In genomic region chrX:104104676-104105075, GRCh38 we compare ENCODE assay signal across 24 cellular contexts. TPM values are rescaled to one million over a fixed set of nuclear protein-coding genes. Genes with fewer than 3 reads are reported as not detected.
DNase-seq lines count a peak whose midpoint lies in the region; ATAC-seq and TF ChIP-seq lines count a peak whose summit lies in the region.
"Had no signal": no experiment of that assay in that cellular context is flagged by ENCODE, and none has a peak within 500 bp of the region (broad histone marks: within the 10 kb centered on the region; RNA-seq: fewer than 3 reads in every experiment).

No MANE protein-coding gene starts in this region.

- peaks cover 30% of the 10 kb centered on the region for H3K4me1 Mint-ChIP-seq in CD8-positive, alpha-beta T cell (ENCODE audit: low read depth)
- peaks cover 18% of the 10 kb centered on the region for H3K4me1 Mint-ChIP-seq in brain
- H3K4me1 Mint-ChIP-seq in neural progenitor cell: peaks cover 35% of the 10 kb centered on the region

- no peak for ATAC-seq in CD8-positive, alpha-beta T cell
- no peak for ATAC-seq in HG02973 (IDR thresholded peaks at IDR 0.05; ENCODE audit: unreplicated experiment)
- ATAC-seq: A549, GM12878 had no signal

- H3K36me3 Mint-ChIP-seq in CD8-positive, alpha-beta T cell: peaks cover 27% of the 10 kb centered on the region
- H3K36me3 Mint-ChIP-seq in brain: no peaks in the 10 kb centered on the region
- H3K36me3 Mint-ChIP-seq in neural progenitor cell: peaks cover 6% of the 10 kb centered on the region

- no peak overlapping the region for H3K27ac ChIP-seq in CD8-positive, alpha-beta T cell (ENCODE audit: low read depth, low read length)
- no peak overlapping the region for H3K27ac ChIP-seq in neural progenitor cell
- H3K27ac ChIP-seq: 22Rv1; A549; BLaER1 treated with 17β-estradiol and CSF1 and Interleukin-3, amounts not matched to agents 10 nM and 100 nM; C4-2B had no signal

- H2AFZ ChIP-seq in neural progenitor cell (replicated peaks): no peak overlapping the region

- H3K4me3 Mint-ChIP-seq in CD8-positive, alpha-beta T cell: no peak overlapping the region
- H3K4me3 Mint-ChIP-seq in brain (peak overlapping the region in 1 of 5 experiments; percentile 32), neural progenitor cell (no peak overlapping the region)
- H3K4me3 Mint-ChIP-seq: B cell; CD4-positive, alpha-beta T cell; CD8-positive, alpha-beta memory T cell had no signal

- peak overlapping the region; percentile 41 for H3K27ac Mint-ChIP-seq in CD8-positive, alpha-beta T cell
- peak overlapping the region; percentile 17 to 77 (median 44) for H3K27ac Mint-ChIP-seq in brain
- H3K27ac Mint-ChIP-seq in neural progenitor cell: peak overlapping the region; percentile 87
- H3K27ac Mint-ChIP-seq: B cell; CD4-positive, alpha-beta T cell had no signal

- no peaks in the 10 kb centered on the region for H3F3A ChIP-seq in neural progenitor cell (ENCODE audit: low read depth)

- H3K4me1 ChIP-seq in CD8-positive, alpha-beta T cell (ENCODE audit: insufficient read depth, low read length): peaks cover 17% of the 10 kb centered on the region
- peaks cover 5% of the 10 kb centered on the region for H3K4me1 ChIP-seq in neural progenitor cell
- H3K4me1 ChIP-seq: A549 had no signal

- H4K20me1 ChIP-seq in neural progenitor cell (ENCODE audit: low read depth): no peaks in the 10 kb centered on the region
- H4K20me1 ChIP-seq: BLaER1 treated with 17β-estradiol and CSF1 and Interleukin-3, amounts not matched to agents 10 nM and 100 nM had no signal

- H3K9ac ChIP-seq in neural progenitor cell: no peak overlapping the region
- H3K9ac ChIP-seq: BLaER1 treated with 17β-estradiol and CSF1 and Interleukin-3, amounts not matched to agents 10 nM and 100 nM had no signal

- POLR2A ChIA-PET in CD8-positive, alpha-beta T cell (lab: Charles Lee): no interaction called here

- intact Hi-C loops in CD8-positive, alpha-beta T cell (cut with DNase I, micrococcal nuclease): no loop called here

- no peak for TF ChIP-seq CTCF in CD8-positive, alpha-beta T cell (IDR thresholded peaks at IDR 0.05)
- TF ChIP-seq CTCF in brain (conservative IDR thresholded peaks at IDR 0.05): no peak
- no peak for TF ChIP-seq CTCF in neural progenitor cell (IDR thresholded peaks at IDR 0.05)

- H3K4me3 ChIP-seq in CD8-positive, alpha-beta T cell (ENCODE audit: low read depth, low read length): no peak overlapping the region
- H3K4me3 ChIP-seq in neural progenitor cell: no peak overlapping the region
- H3K4me3 ChIP-seq: A549; BLaER1 treated with 17β-estradiol and CSF1 and Interleukin-3, amounts not matched to agents 10 nM and 100 nM; GM12878 had no signal

- DNase-seq in CD8-positive, alpha-beta T cell: no peak
- DNase-seq in neural progenitor cell (ENCODE audit: low spot score) (no peak), KBM-7 (no peak)
- DNase-seq: AML-193; CD4-positive, alpha-beta T cell; CD8-positive, alpha-beta memory T cell; COR-L47; DMS 273 treated with DMSO at 0.1 percent for 48 hours; DMS153; DMS53; DMS79; DND-41; EL; GDM1 had no signal

- no peaks in the 10 kb centered on the region for H3K9me3 Mint-ChIP-seq in CD8-positive, alpha-beta T cell
- H3K9me3 Mint-ChIP-seq in brain (peaks cover 0 to 3% (median 0%) of the 10 kb centered on the region in 5 experiments), neural progenitor cell (no peaks in the 10 kb centered on the region)
- H3K9me3 Mint-ChIP-seq: CD4-positive, alpha-beta T cell; CD8-positive, alpha-beta memory T cell had no signal

- H3K27me3 Mint-ChIP-seq in CD8-positive, alpha-beta T cell (ENCODE audit: low read depth): no peaks in the 10 kb centered on the region
- H3K27me3 Mint-ChIP-seq in brain: peaks cover 2% of the 10 kb centered on the region
- peaks cover 4% of the 10 kb centered on the region for H3K27me3 Mint-ChIP-seq in neural progenitor cell (ENCODE audit: insufficient read depth, low read depth)
- H3K27me3 Mint-ChIP-seq: B cell; CD4-positive, alpha-beta T cell had no signal

- no peaks in the 10 kb centered on the region for H3K27me3 ChIP-seq in CD8-positive, alpha-beta T cell (ENCODE audit: insufficient read depth, low read length)
- no peaks in the 10 kb centered on the region for H3K27me3 ChIP-seq in neural progenitor cell

- no peaks in the 10 kb centered on the region for H3K79me2 ChIP-seq in neural progenitor cell (ENCODE audit: low read depth)

- no peak overlapping the region for H3K4me2 ChIP-seq in neural progenitor cell
- H3K4me2 ChIP-seq: A549 had no signal

- no peaks in the 10 kb centered on the region for H3K9me3 ChIP-seq in CD8-positive, alpha-beta T cell (ENCODE audit: low read length)
- H3K9me3 ChIP-seq in neural progenitor cell (ENCODE audit: low read depth): no peaks in the 10 kb centered on the region
- H3K9me3 ChIP-seq: A549; BLaER1 treated with 17β-estradiol and CSF1 and Interleukin-3, amounts not matched to agents 10 nM and 100 nM had no signal

- no peaks in the 10 kb centered on the region for H3K36me3 ChIP-seq in CD8-positive, alpha-beta T cell (ENCODE audit: insufficient read depth, low read length)
- H3K36me3 ChIP-seq in neural progenitor cell: no peaks in the 10 kb centered on the region

- in situ Hi-C loops in KBM-7 (cut with MboI; ENCODE audit: low pct_unique_long_range_greater_than_20kb, low sequenced_read_pairs): no loop called here

- CTCF ChIA-PET in CD8-positive, alpha-beta T cell (lab: Charles Lee): interaction anchor here (2.1 kb wide), 1 partner anchor 31 kb away, joined by 5 read pairs; no protein-coding TSS in a partner anchor

RNA-seq across cellular contexts. Expression of gene ZCCHC18, which starts 7.6 kb away (rescaled TPM):
- total RNA-seq in CD8-positive, alpha-beta T cell: 1 to 10 TPM; 5.9 to 7.5 TPM
- polyA plus RNA-seq in brain (ENCODE audit: insufficient read depth, low read depth, low replicate concordance): 4.3 TPM
- total RNA-seq in neural progenitor cell (ENCODE audit: low replicate concordance): 4.6 and 5.1 TPM in 2 replicates
- total RNA-seq: A172 had no signal

RNA-seq across cellular contexts. Expression of gene TMSB15C, which starts 28.6 kb away (rescaled TPM):
- total RNA-seq in CD8-positive, alpha-beta T cell: 1 to 10 TPM; 1.5 to 2.6 TPM
- polyA plus RNA-seq in brain (ENCODE audit: insufficient read depth, low read depth, low replicate concordance): 3.7 TPM
- 18.8 and 20.6 TPM in 2 replicates for total RNA-seq in neural progenitor cell (ENCODE audit: low replicate concordance)
- total RNA-seq: G401 had no signal

RNA-seq across cellular contexts. Expression of gene SLC25A53, which starts 52.1 kb away (rescaled TPM):
- total RNA-seq in CD8-positive, alpha-beta T cell: 1 to 10 TPM; 7.9 to 8.9 TPM
- 5.6 TPM for polyA plus RNA-seq in brain (ENCODE audit: insufficient read depth, low read depth, low replicate concordance)
- total RNA-seq in neural progenitor cell (ENCODE audit: low replicate concordance): 4.0 and 4.4 TPM in 2 replicates
- total RNA-seq: G401 had no signal
